In the genomic region with DNA sequence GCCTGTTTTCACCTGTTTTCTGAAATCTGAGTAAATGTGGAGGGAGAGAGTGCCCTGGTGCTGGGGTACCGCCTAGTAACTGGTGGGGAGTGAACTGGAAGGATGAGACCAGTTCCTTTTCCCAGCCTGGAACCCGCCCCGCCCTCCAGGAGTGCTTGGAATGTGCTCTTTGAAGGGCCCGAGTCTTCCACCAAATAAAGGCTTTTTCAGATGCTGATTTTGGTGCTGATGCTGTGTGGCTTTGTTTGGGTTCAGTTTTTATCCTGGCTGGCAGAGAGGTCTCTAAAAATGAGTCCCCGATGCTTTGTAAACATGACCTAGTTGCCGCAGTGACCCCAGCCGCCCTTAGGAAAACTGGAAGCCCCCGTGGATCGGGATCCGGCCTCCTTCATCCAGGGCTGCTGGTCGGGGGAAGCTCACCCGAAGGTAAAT, we compare ENCODE assay signal across 1 cellular context.
TF ChIP-seq lines count a peak whose summit lies in the region.

No MANE protein-coding gene starts in this region.

TF ChIP-seq in HepG2, 621 proteins besides CTCF, POLR2A, EP300 and RAD21 (continued from another document):
- TF ChIP-seq MBD4 (IDR thresholded peaks at IDR 0.05; ENCODE audit: borderline replicate concordance, low read length) (no peak), ZNF629 (CRISPR knock-in tag; conservative IDR thresholded peaks at IDR 0.05) (no peak), ZNF557 (CRISPR knock-in tag; IDR thresholded peaks at IDR 0.05) (no peak), ZFP37 (CRISPR knock-in tag; IDR thresholded peaks at IDR 0.05; ENCODE audit: borderline replicate concordance) (no peak), RXRB (CRISPR knock-in tag; IDR thresholded peaks at IDR 0.05; ENCODE audit: borderline replicate concordance) (no peak), KLF11 (CRISPR knock-in tag; IDR thresholded peaks at IDR 0.05) (no peak), NFKB2 (CRISPR knock-in tag; IDR thresholded peaks at IDR 0.05; ENCODE audit: borderline replicate concordance) (no peak), EED (CRISPR knock-in tag; IDR thresholded peaks at IDR 0.05) (no peak), POGZ (CRISPR knock-in tag; IDR thresholded peaks at IDR 0.05) (no peak)
- TF ChIP-seq, protein P1, sequence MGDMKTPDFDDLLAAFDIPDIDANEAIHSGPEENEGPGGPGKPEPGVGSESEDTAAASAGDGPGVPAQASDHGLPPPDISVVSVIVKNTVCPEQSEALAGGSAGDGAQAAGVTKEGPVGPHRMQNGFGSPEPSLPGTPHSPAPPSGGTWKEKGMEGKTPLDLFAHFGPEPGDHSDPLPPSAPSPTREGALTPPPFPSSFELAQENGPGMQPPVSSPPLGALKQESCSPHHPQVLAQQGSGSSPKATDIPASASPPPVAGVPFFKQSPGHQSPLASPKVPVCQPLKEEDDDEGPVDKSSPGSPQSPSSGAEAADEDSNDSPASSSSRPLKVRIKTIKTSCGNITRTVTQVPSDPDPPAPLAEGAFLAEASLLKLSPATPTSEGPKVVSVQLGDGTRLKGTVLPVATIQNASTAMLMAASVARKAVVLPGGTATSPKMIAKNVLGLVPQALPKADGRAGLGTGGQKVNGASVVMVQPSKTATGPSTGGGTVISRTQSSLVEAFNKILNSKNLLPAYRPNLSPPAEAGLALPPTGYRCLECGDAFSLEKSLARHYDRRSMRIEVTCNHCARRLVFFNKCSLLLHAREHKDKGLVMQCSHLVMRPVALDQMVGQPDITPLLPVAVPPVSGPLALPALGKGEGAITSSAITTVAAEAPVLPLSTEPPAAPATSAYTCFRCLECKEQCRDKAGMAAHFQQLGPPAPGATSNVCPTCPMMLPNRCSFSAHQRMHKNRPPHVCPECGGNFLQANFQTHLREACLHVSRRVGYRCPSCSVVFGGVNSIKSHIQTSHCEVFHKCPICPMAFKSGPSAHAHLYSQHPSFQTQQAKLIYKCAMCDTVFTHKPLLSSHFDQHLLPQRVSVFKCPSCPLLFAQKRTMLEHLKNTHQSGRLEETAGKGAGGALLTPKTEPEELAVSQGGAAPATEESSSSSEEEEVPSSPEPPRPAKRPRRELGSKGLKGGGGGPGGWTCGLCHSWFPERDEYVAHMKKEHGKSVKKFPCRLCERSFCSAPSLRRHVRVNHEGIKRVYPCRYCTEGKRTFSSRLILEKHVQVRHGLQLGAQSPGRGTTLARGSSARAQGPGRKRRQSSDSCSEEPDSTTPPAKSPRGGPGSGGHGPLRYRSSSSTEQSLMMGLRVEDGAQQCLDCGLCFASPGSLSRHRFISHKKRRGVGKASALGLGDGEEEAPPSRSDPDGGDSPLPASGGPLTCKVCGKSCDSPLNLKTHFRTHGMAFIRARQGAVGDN (CRISPR knock-in tag; IDR thresholded peaks at IDR 0.05) = no peak
- TF ChIP-seq, protein P2, sequence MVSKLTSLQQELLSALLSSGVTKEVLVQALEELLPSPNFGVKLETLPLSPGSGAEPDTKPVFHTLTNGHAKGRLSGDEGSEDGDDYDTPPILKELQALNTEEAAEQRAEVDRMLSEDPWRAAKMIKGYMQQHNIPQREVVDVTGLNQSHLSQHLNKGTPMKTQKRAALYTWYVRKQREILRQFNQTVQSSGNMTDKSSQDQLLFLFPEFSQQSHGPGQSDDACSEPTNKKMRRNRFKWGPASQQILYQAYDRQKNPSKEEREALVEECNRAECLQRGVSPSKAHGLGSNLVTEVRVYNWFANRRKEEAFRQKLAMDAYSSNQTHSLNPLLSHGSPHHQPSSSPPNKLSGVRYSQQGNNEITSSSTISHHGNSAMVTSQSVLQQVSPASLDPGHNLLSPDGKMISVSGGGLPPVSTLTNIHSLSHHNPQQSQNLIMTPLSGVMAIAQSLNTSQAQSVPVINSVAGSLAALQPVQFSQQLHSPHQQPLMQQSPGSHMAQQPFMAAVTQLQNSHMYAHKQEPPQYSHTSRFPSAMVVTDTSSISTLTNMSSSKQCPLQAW (CRISPR knock-in tag; IDR thresholded peaks at IDR 0.05) = no peak
